ENCODE assay signal across 9 cellular contexts in the genomic region with DNA sequence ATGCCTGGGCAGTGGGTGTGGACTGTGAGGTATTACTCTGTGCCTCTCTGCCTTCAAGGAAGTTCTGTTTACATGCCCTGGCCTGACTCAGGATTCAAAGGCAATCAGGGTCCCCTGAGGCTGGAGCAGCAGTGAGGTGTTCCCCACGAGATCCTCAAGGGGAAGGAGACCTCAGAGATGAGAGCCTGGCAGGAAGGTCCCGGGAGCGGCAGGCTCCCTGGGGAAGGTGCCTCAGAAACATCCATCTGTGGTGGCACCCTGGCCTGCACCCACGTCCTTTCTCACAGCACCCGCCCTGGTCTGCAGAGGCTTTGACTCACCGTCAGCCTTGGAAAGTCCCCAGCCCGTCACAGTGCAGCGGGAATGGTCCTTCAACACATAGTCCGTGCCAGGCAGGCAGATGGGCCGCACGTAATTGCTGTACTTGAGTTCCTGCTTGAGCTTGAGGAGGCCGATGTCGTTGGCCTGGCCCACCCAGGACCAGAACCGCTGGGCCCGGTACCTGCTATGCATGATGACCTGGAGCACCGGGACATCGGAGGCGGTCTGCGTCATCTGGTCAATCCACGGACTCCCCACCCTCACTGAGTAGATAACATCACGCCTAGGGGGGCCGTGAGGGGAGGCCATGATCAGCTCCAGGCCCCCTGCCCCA. TPM values are rescaled to one million over a fixed set of nuclear protein-coding genes. Genes with fewer than 3 reads are reported as not detected.
DNase-seq lines count a peak whose midpoint lies in the region; ATAC-seq lines count a peak whose summit lies in the region.
"Had no signal": no experiment of that assay in that cellular context is flagged by ENCODE, and none has a peak within 500 bp of the region (broad histone marks: within the 10 kb centered on the region; RNA-seq: fewer than 3 reads in every experiment).

No MANE protein-coding gene starts in this region.

- intact Hi-C loops in sciatic nerve (cut with DNase I) = no loop called here

- no peak overlapping the region for H3K4me3 Mint-ChIP-seq in T-helper 17 cell

- peaks cover 8% of the 10 kb centered on the region for H3K4me1 Mint-ChIP-seq in T-helper 17 cell

- DNase-seq in activated CD4-positive, alpha-beta T cell treated with anti-CD3 and anti-CD28 coated beads for 48 hours = peak; percentile 35
- DNase-seq in activated CD4-positive, alpha-beta T cell treated with anti-CD3 and anti-CD28 coated beads for 1 hour = no peak
- DNase-seq in T-helper 17 cell = no peak
- peak; percentile 45 for DNase-seq in sciatic nerve (ENCODE audit: low spot score)
- DNase-seq in KG1 (lab: John Stamatoyannopoulos, UW) = no peak
- no peak for DNase-seq in UCSD-AML1 (lab: John Stamatoyannopoulos, UW; ENCODE audit: unreplicated experiment)
- DNase-seq: SHP77 treated with DMSO at 0.1 percent for 48 hours had no signal

- H3K27me3 Mint-ChIP-seq in T-helper 17 cell = peaks cover 15% of the 10 kb centered on the region

- no peaks in the 10 kb centered on the region for H3K9me3 ChIP-seq in T-helper 17 cell (ENCODE audit: control insufficient read depth, low read length, poor library complexity, severe bottlenecking)

- H3K27ac Mint-ChIP-seq in T-helper 17 cell = no peak overlapping the region

- ATAC-seq in GM21360 (IDR thresholded peaks at IDR 0.05; ENCODE audit: unreplicated experiment) = peak; percentile 60
- ATAC-seq in T-helper 17 cell = peak; percentile 62
- no peak for ATAC-seq in sciatic nerve
- ATAC-seq in HG02623 (IDR thresholded peaks at IDR 0.05; ENCODE audit: unreplicated experiment) = no peak

- H3K36me3 Mint-ChIP-seq in T-helper 17 cell (ENCODE audit: low read depth) = peaks cover 3% of the 10 kb centered on the region

RNA-seq across cellular contexts. Expression of gene PRSS50, which starts 3.6 kb away (rescaled TPM):
- not detected for total RNA-seq in T-helper 17 cell
- 0.13 TPM for total RNA-seq in sciatic nerve

RNA-seq across cellular contexts. Expression of gene TMIE, which starts 12.8 kb away (rescaled TPM):
- total RNA-seq in T-helper 17 cell (1 to 10 TPM in 1 of 2 donors, under 1 TPM in 1; 0.86 to 1.3 TPM), sciatic nerve (0.76 TPM)

RNA-seq across cellular contexts. Expression of gene ALS2CL, which starts 20.5 kb away (rescaled TPM):
- total RNA-seq in T-helper 17 cell (10 to 100 TPM; 21.1 to 38.4 TPM), sciatic nerve (18.5 TPM)

Comparison
In these comparisons a context has a peak if more than half of its experiments do, and no peak if none do; other contexts are left out.
1. DNase-seq: peak in activated CD4-positive, alpha-beta T cell treated with anti-CD3 and anti-CD28 coated beads for 48 hours (single experiment) and sciatic nerve (single experiment); none in activated CD4-positive, alpha-beta T cell treated with anti-CD3 and anti-CD28 coated beads for 1 hour (single experiment), T-helper 17 cell (0 of 3), KG1 (single experiment) and UCSD-AML1 (single experiment).
2. ATAC-seq: peak in GM21360 (single experiment) and T-helper 17 cell (single experiment); none in sciatic nerve (single experiment) and HG02623 (single experiment).